In the genomic region with DNA sequence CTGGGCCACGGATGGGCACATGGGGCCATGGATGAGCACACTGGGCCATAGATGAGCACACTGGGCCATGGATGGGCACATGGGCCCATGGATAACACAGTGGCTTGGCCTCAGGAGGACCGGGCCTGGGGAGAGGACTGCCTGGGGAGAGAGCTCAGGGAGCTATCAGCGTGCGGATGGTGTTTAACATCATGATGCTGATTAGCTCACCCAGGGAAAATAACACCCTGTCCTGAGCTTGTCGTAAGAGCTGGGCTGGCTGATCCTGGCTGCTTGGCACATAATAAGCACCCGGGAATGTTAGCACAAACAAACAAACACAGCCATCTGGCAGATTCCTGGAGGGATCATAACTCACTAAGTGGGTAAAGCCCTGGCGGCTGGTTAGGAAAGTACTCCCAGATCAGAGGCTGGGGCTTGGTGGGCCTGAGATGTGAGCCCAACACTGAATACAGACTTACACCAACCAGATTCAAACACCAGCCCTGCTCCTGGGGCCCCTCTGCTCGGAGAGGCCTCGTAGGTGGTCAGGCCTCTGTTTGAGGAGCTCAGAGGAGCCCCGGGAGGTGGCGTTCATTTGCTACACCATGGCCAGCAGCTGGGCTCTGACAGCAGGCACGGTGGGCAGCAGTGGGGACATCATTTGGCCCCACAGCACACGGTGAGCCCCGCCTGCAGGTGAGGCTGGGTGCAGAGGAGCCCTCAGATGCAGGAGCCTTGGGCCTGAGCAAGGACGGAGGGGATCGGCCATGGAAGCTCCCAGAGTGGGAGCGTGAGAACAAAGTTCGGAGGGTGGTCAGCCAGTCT, we compare ENCODE assay signal across 19 cellular contexts.
DNase-seq lines count a peak whose midpoint lies in the region; ATAC-seq and TF ChIP-seq lines count a peak whose summit lies in the region.
"Had no signal": no experiment of that assay in that cellular context is flagged by ENCODE, and none has a peak within 500 bp of the region (broad histone marks: within the 10 kb centered on the region; RNA-seq: fewer than 3 reads in every experiment).

No MANE protein-coding gene starts in this region.

- H3K27ac ChIP-seq in WERI-Rb-1 = no peak overlapping the region
- H3K27ac ChIP-seq: brain microvascular endothelial cell, heart right ventricle, pancreas, PC-9 had no signal

- no peak overlapping the region for H3K4me3 Mint-ChIP-seq in activated naive CD8-positive, alpha-beta T cell treated with anti-CD3 and anti-CD28 coated beads, Interleukin-2, amount 10 ng/mL, durations not matched to agents 7 days and 5 days
- H3K4me3 Mint-ChIP-seq in activated naive CD8-positive, alpha-beta T cell treated with anti-CD3 and anti-CD28 coated beads for 36 hours = no peak overlapping the region
- no peak overlapping the region for H3K4me3 Mint-ChIP-seq in naive thymus-derived CD8-positive, alpha-beta T cell
- H3K4me3 Mint-ChIP-seq: activated naive CD4-positive, alpha-beta T cell treated with anti-CD3 and anti-CD28 coated beads for 36 hours; B cell had no signal

- peaks cover 81% of the 10 kb centered on the region for H3K27me3 ChIP-seq in WERI-Rb-1 (ENCODE audit: insufficient read depth, low read depth, severe bottlenecking)
- H3K27me3 ChIP-seq: brain microvascular endothelial cell, pancreas had no signal

- POLR2A ChIA-PET in activated naive CD8-positive, alpha-beta T cell treated with anti-CD3 and anti-CD28 coated beads, Interleukin-2, amount 10 ng/mL, durations not matched to agents 7 days and 5 days (lab: Charles Lee) = no interaction called here
- POLR2A ChIA-PET in naive thymus-derived CD8-positive, alpha-beta T cell (lab: Charles Lee) = no interaction called here

- H3K4me1 Mint-ChIP-seq in activated naive CD8-positive, alpha-beta T cell treated with anti-CD3 and anti-CD28 coated beads, Interleukin-2, amount 10 ng/mL, durations not matched to agents 7 days and 5 days = no peaks in the 10 kb centered on the region
- H3K4me1 Mint-ChIP-seq in activated naive CD8-positive, alpha-beta T cell treated with anti-CD3 and anti-CD28 coated beads for 36 hours = peaks cover 2% of the 10 kb centered on the region
- H3K4me1 Mint-ChIP-seq in naive thymus-derived CD8-positive, alpha-beta T cell = peaks cover 0 to 2% (median 0%) of the 10 kb centered on the region in 4 donors
- H3K4me1 Mint-ChIP-seq: B cell had no signal

- H3K36me3 Mint-ChIP-seq in activated naive CD8-positive, alpha-beta T cell treated with anti-CD3 and anti-CD28 coated beads, Interleukin-2, amount 10 ng/mL, durations not matched to agents 7 days and 5 days = no peaks in the 10 kb centered on the region
- H3K36me3 Mint-ChIP-seq in activated naive CD8-positive, alpha-beta T cell treated with anti-CD3 and anti-CD28 coated beads for 36 hours = no peaks in the 10 kb centered on the region
- H3K36me3 Mint-ChIP-seq in naive thymus-derived CD8-positive, alpha-beta T cell = no peaks in the 10 kb centered on the region

- H3K9me3 ChIP-seq in WERI-Rb-1 (ENCODE audit: severe bottlenecking) = no peaks in the 10 kb centered on the region
- H3K9me3 ChIP-seq: heart right ventricle, pancreas had no signal

- no peak overlapping the region for H3K27ac Mint-ChIP-seq in activated naive CD8-positive, alpha-beta T cell treated with anti-CD3 and anti-CD28 coated beads, Interleukin-2, amount 10 ng/mL, durations not matched to agents 7 days and 5 days
- H3K27ac Mint-ChIP-seq in activated naive CD8-positive, alpha-beta T cell treated with anti-CD3 and anti-CD28 coated beads for 36 hours = no peak overlapping the region
- no peak overlapping the region for H3K27ac Mint-ChIP-seq in naive thymus-derived CD8-positive, alpha-beta T cell
- H3K27ac Mint-ChIP-seq: activated naive CD4-positive, alpha-beta T cell treated with anti-CD3 and anti-CD28 coated beads for 36 hours; B cell had no signal

- TF ChIP-seq CTCF in WERI-Rb-1 (IDR thresholded peaks at IDR 0.05; ENCODE audit: low read depth, low read length) = no peak

- H3K27me3 Mint-ChIP-seq in activated naive CD8-positive, alpha-beta T cell treated with anti-CD3 and anti-CD28 coated beads, Interleukin-2, amount 10 ng/mL, durations not matched to agents 7 days and 5 days = no peaks in the 10 kb centered on the region
- H3K27me3 Mint-ChIP-seq in activated naive CD8-positive, alpha-beta T cell treated with anti-CD3 and anti-CD28 coated beads for 36 hours = no peaks in the 10 kb centered on the region
- H3K27me3 Mint-ChIP-seq in naive thymus-derived CD8-positive, alpha-beta T cell = no peaks in the 10 kb centered on the region
- H3K27me3 Mint-ChIP-seq: B cell had no signal

- no peak overlapping the region for H3K4me3 ChIP-seq in WERI-Rb-1 (ENCODE audit: low read depth, low read length)
- H3K4me3 ChIP-seq: heart right ventricle, K562, pancreas, PC-9 had no signal

- DNase-seq in activated naive CD8-positive, alpha-beta T cell treated with anti-CD3 and anti-CD28 coated beads, Interleukin-2, amount 10 ng/mL, durations not matched to agents 7 days and 5 days = peak; percentile 19
- DNase-seq in activated naive CD8-positive, alpha-beta T cell treated with anti-CD3 and anti-CD28 coated beads for 36 hours = no peak
- DNase-seq in NCI-H2171 treated with DMSO at 0.1 percent for 48 hours (lab: John Stamatoyannopoulos, UW) = peak; percentile 82
- DNase-seq in left lobe of liver (ENCODE audit: low spot score) = peak; percentile 36
- peak; percentile 41 for DNase-seq in ureter (ENCODE audit: low spot score)
- no peak for DNase-seq in naive thymus-derived CD8-positive, alpha-beta T cell
- no peak for DNase-seq in stimulated activated CD4-positive, alpha-beta T cell treated with anti-CD3 and anti-CD28 coated beads, Interleukin-2, amount 100 ng/mL, for 24 hours
- DNase-seq in WERI-Rb-1 = no peak
- DNase-seq: activated naive CD4-positive, alpha-beta T cell treated with anti-CD3 and anti-CD28 coated beads for 36 hours; brain microvascular endothelial cell; DMS79; heart right ventricle; kidney glomerular epithelial cell; NCI-H1092; PC-9 had no signal

- H3K36me3 ChIP-seq in WERI-Rb-1 = no peaks in the 10 kb centered on the region
- H3K36me3 ChIP-seq: brain microvascular endothelial cell, heart right ventricle, pancreas had no signal

- peaks cover 7% of the 10 kb centered on the region for H3K9me3 Mint-ChIP-seq in activated naive CD8-positive, alpha-beta T cell treated with anti-CD3 and anti-CD28 coated beads, Interleukin-2, amount 10 ng/mL, durations not matched to agents 7 days and 5 days
- no peaks in the 10 kb centered on the region for H3K9me3 Mint-ChIP-seq in activated naive CD8-positive, alpha-beta T cell treated with anti-CD3 and anti-CD28 coated beads for 36 hours
- peaks cover 0 to 15% (median 0%) of the 10 kb centered on the region in 9 donors for H3K9me3 Mint-ChIP-seq in naive thymus-derived CD8-positive, alpha-beta T cell
- H3K9me3 Mint-ChIP-seq: activated naive CD4-positive, alpha-beta T cell treated with anti-CD3 and anti-CD28 coated beads for 36 hours had no signal

- ATAC-seq in activated naive CD8-positive, alpha-beta T cell treated with anti-CD3 and anti-CD28 coated beads, Interleukin-2, amount 10 ng/mL, durations not matched to agents 7 days and 5 days (ENCODE audit: low read depth) = no peak
- no peak for ATAC-seq in left lobe of liver
- ATAC-seq in naive thymus-derived CD8-positive, alpha-beta T cell = no peak
- ATAC-seq: K562, pancreas, SK-N-SH treated with all-trans-retinoic acid at 6 μM for 48 hours had no signal

Comparison
In these comparisons a context has a peak if more than half of its experiments do, and no peak if none do; other contexts are left out.
1. DNase-seq: peak in activated naive CD8-positive, alpha-beta T cell treated with anti-CD3 and anti-CD28 coated beads, Interleukin-2, amount 10 ng/mL, durations not matched to agents 7 days and 5 days (single experiment), NCI-H2171 treated with DMSO at 0.1 percent for 48 hours (single experiment), left lobe of liver (single experiment) and ureter (single experiment); none in activated naive CD8-positive, alpha-beta T cell treated with anti-CD3 and anti-CD28 coated beads for 36 hours (single experiment), naive thymus-derived CD8-positive, alpha-beta T cell (0 of 10), stimulated activated CD4-positive, alpha-beta T cell treated with anti-CD3 and anti-CD28 coated beads, Interleukin-2, amount 100 ng/mL, for 24 hours (0 of 2) and WERI-Rb-1 (single experiment).